Comparison of ENCODE assay signal across 19 cellular contexts in genomic region chrY:19622392-19622791, GRCh38.
DNase-seq lines count a peak whose midpoint lies in the region; ATAC-seq, FAIRE-seq and TF ChIP-seq lines count a peak whose summit lies in the region.
"Had no signal": no experiment of that assay in that cellular context is flagged by ENCODE, and none has a peak within 500 bp of the region (broad histone marks: within the 10 kb centered on the region; RNA-seq: fewer than 3 reads in every experiment).

No MANE protein-coding gene starts in this region.

- H3K36me3 ChIP-seq in HepG2 (replicated peaks in 1 of 2; ENCODE audit: control insufficient read depth in 1 of 2, insufficient read depth in 2 of 2, low read length in 2 of 2) = no peaks in the 10 kb centered on the region
- H3K36me3 ChIP-seq in right lobe of liver = no peaks in the 10 kb centered on the region
- H3K36me3 ChIP-seq in bronchial epithelial cell (ENCODE audit: control insufficient read depth, insufficient read depth, low read length) = no peaks in the 10 kb centered on the region
- no peaks in the 10 kb centered on the region for H3K36me3 ChIP-seq in naive thymus-derived CD4-positive, alpha-beta T cell (ENCODE audit: control insufficient read depth in 2 of 3, insufficient read depth in 3 of 3, low read length in 3 of 3)

- no peak overlapping the region for H3K27ac Mint-ChIP-seq in naive thymus-derived CD4-positive, alpha-beta T cell
- H3K27ac Mint-ChIP-seq: CD4-positive, alpha-beta memory T cell had no signal

- peak; percentile 53 for DNase-seq in HepG2 (ENCODE audit: low spot score)
- DNase-seq in right lobe of liver = no peak
- DNase-seq in bronchial epithelial cell (ENCODE audit: low read depth) = peak; percentile 8
- DNase-seq in renal cortical epithelial cell (ENCODE audit: low read depth) = peak; percentile 69
- no peak for DNase-seq in naive thymus-derived CD4-positive, alpha-beta T cell
- DNase-seq: 8988T; C1 segment of cervical spinal cord; Calu3; CD4-positive, alpha-beta memory T cell; COR-L47; DMS53; GF-D8; H7; HCEC 1CT had no signal

- POLR2A ChIA-PET in HepG2 (lab: Yijun Ruan, JAX) = interaction anchor here (1.0 kb wide), 1 partner anchor 54 kb away, joined by 3 read pairs; no protein-coding TSS in a partner anchor
- POLR2A ChIA-PET in naive thymus-derived CD4-positive, alpha-beta T cell (lab: Charles Lee) = no interaction called here

- ATAC-seq in HepG2 = peak; percentile 92
- no peak for ATAC-seq in right lobe of liver
- ATAC-seq in GM21528 (IDR thresholded peaks at IDR 0.05; ENCODE audit: low FRiP score, unreplicated experiment) = no peak
- ATAC-seq in naive thymus-derived CD4-positive, alpha-beta T cell = no peak

- intact Hi-C loops in HepG2 (cut with micrococcal nuclease; ENCODE audit: unreplicated experiment) = loop anchor here (2.0 kb wide), 1 partner anchor 58 kb away; no protein-coding TSS in a partner anchor
- intact Hi-C loops in right lobe of liver (cut with DNase I) = no loop called here
- intact Hi-C loops in naive thymus-derived CD4-positive, alpha-beta T cell (cut with micrococcal nuclease) = no loop called here

- no peak for TF ChIP-seq CTCF in HepG2 (CRISPR knock-in tag; IDR thresholded peaks at IDR 0.05)
- TF ChIP-seq CTCF in right lobe of liver (IDR thresholded peaks at IDR 0.05) = no peak
- no peak for TF ChIP-seq CTCF in bronchial epithelial cell (IDR thresholded peaks at IDR 0.05; ENCODE audit: insufficient read depth, low read length, severe bottlenecking)

- H3K9me3 ChIP-seq in HepG2 (ENCODE audit: low read length) (no peaks in the 10 kb centered on the region), right lobe of liver (no peaks in the 10 kb centered on the region)
- no peaks in the 10 kb centered on the region for H3K9me3 ChIP-seq in naive thymus-derived CD4-positive, alpha-beta T cell (ENCODE audit: control insufficient read depth in 2 of 3, low read length in 3 of 3)

- 0% methylated on average over 1 of the region's 3 CpGs for WGBS in HepG2 (ENCODE audit: low lambda C conversion rate)
- WGBS in right lobe of liver (ENCODE audit: insufficient coverage, low coverage, low lambda C conversion rate, missing lambda C conversion rate) = no CpG with 5 or more reads among the region's 3 CpGs

- H4K20me1 ChIP-seq in HepG2 (ENCODE audit: insufficient read depth, low read length) = no peaks in the 10 kb centered on the region

- no peaks in the 10 kb centered on the region for H3K36me3 Mint-ChIP-seq in naive thymus-derived CD4-positive, alpha-beta T cell
- H3K36me3 Mint-ChIP-seq: CD4-positive, alpha-beta memory T cell had no signal

- H3K27me3 ChIP-seq in HepG2 (ENCODE audit: control insufficient read depth in 1 of 2, insufficient read depth in 2 of 2, low read length in 2 of 2) = no peaks in the 10 kb centered on the region
- no peaks in the 10 kb centered on the region for H3K27me3 ChIP-seq in right lobe of liver
- H3K27me3 ChIP-seq in bronchial epithelial cell (ENCODE audit: control insufficient read depth, insufficient read depth, low read length) = no peaks in the 10 kb centered on the region
- no peaks in the 10 kb centered on the region for H3K27me3 ChIP-seq in naive thymus-derived CD4-positive, alpha-beta T cell (ENCODE audit: control insufficient read depth in 2 of 2, insufficient read depth in 2 of 2, low read length in 2 of 2)

- peak overlapping the region; percentile 57 for H3K27ac ChIP-seq in HepG2 (ENCODE audit: extremely low read length, insufficient read depth, low read length)
- no peak overlapping the region for H3K27ac ChIP-seq in right lobe of liver
- no peak overlapping the region for H3K27ac ChIP-seq in naive thymus-derived CD4-positive, alpha-beta T cell (ENCODE audit: low read depth, low read length)
- H3K27ac ChIP-seq: GM23248 had no signal

- no peak overlapping the region for H2AFZ ChIP-seq in HepG2 (ENCODE audit: low read length)
- H2AFZ ChIP-seq: GM23248 had no signal

- H3K4me1 ChIP-seq in HepG2 (ENCODE audit: insufficient read depth, low read length) = peaks cover 25% of the 10 kb centered on the region
- H3K4me1 ChIP-seq in right lobe of liver = no peaks in the 10 kb centered on the region
- no peaks in the 10 kb centered on the region for H3K4me1 ChIP-seq in naive thymus-derived CD4-positive, alpha-beta T cell (ENCODE audit: control insufficient read depth in 2 of 2, insufficient read depth in 2 of 2, low read length in 2 of 2)

- peaks cover 0 to 9% (median 0%) of the 10 kb centered on the region in 5 donors for H3K27me3 Mint-ChIP-seq in naive thymus-derived CD4-positive, alpha-beta T cell
- H3K27me3 Mint-ChIP-seq: CD4-positive, alpha-beta memory T cell had no signal

- CTCF ChIA-PET in HepG2 (lab: Yijun Ruan, JAX; ENCODE audit: low intra/inter-chr PET ratio, low total read pairs) = no interaction called here
- CTCF ChIA-PET in naive thymus-derived CD4-positive, alpha-beta T cell (lab: Charles Lee) = interaction anchor here (0.6 kb wide), 1 partner anchor 878 kb away, joined by 3 read pairs; no protein-coding TSS in a partner anchor

- H3K4me1 Mint-ChIP-seq in naive thymus-derived CD4-positive, alpha-beta T cell = no peaks in the 10 kb centered on the region
- H3K4me1 Mint-ChIP-seq: CD4-positive, alpha-beta memory T cell had no signal

- TF ChIP-seq POLR2A in HepG2 (IDR thresholded peaks at IDR 0.05; ENCODE audit: insufficient read depth in 1 of 2, low read depth in 2 of 2, low read length in 2 of 2) = no peak
- TF ChIP-seq POLR2A in right lobe of liver (IDR thresholded peaks at IDR 0.05) = no peak

- no peaks in the 10 kb centered on the region for H3K79me2 ChIP-seq in HepG2 (ENCODE audit: insufficient read depth, low read length)

- H3K9ac ChIP-seq in HepG2 (ENCODE audit: insufficient read depth, low read depth, low read length) = no peak overlapping the region
- H3K9ac ChIP-seq: GM23248 had no signal

- TF ChIP-seq RAD21 in HepG2 (CRISPR knock-in tag; IDR thresholded peaks at IDR 0.05) = no peak

- peak overlapping the region; percentile 47 for H3K4me2 ChIP-seq in HepG2 (ENCODE audit: low read depth, low read length)

- FAIRE-seq in HepG2 (lab: Jason Lieb, UNC) = no peak
- no peak for FAIRE-seq in bronchial epithelial cell (lab: Jason Lieb, UNC)
- FAIRE-seq: GM12891, GM18507, H1 had no signal

- no peak for TF ChIP-seq EP300 in HepG2 (IDR thresholded peaks at IDR 0.05; ENCODE audit: low read depth in 2 of 2, low read length in 2 of 2)
- no peak for TF ChIP-seq EP300 in HepG2 (CRISPR knock-in tag; IDR thresholded peaks at IDR 0.05; ENCODE audit: borderline replicate concordance)

- in situ Hi-C loops in HepG2 (cut with HindIII; ENCODE audit: extremely low pct_ligation_motif_present, low pct_unique_long_range_greater_than_20kb) = no loop called here

- peaks cover 0 to 6% (median 0%) of the 10 kb centered on the region in 11 donors for H3K9me3 Mint-ChIP-seq in naive thymus-derived CD4-positive, alpha-beta T cell
- H3K9me3 Mint-ChIP-seq: CD4-positive, alpha-beta memory T cell had no signal

- no peak overlapping the region for H3K4me3 ChIP-seq in HepG2 (replicated peaks in 1 of 3; ENCODE audit: insufficient read depth in 1 of 3, low read depth in 2 of 3, low read length in 3 of 3)
- no peak overlapping the region for H3K4me3 ChIP-seq in right lobe of liver
- no peak overlapping the region for H3K4me3 ChIP-seq in bronchial epithelial cell (ENCODE audit: low read depth, low read length)
- no peak overlapping the region for H3K4me3 ChIP-seq in naive thymus-derived CD4-positive, alpha-beta T cell (ENCODE audit: low read length)
- H3K4me3 ChIP-seq: GM23248 had no signal

- H3K4me3 Mint-ChIP-seq in naive thymus-derived CD4-positive, alpha-beta T cell = no peak overlapping the region
- H3K4me3 Mint-ChIP-seq: CD4-positive, alpha-beta memory T cell had no signal

- no TSS peak for BruUV-seq in HepG2 (replicated peaks; lab: Mats Ljungman, UMichigan)

TF ChIP-seq in HepG2, 621 proteins besides CTCF, POLR2A, EP300 and RAD21:
- TF ChIP-seq ZNF644 (CRISPR knock-in tag; IDR thresholded peaks at IDR 0.05; ENCODE audit: low read depth) (peak; percentile 64; the same call in 1 of the 2 replicates), SAP130 (CRISPR knock-in tag; IDR thresholded peaks at IDR 0.05; ENCODE audit: low read depth) (0 out of 2 replicates have a peak, but pooled peaks have one; percentile 8), FOXA1 (IDR thresholded peaks at IDR 0.05) (no peak), FOXA1 (CRISPR knock-in tag; IDR thresholded peaks at IDR 0.05) (peak; percentile 80), FOXA3 (CRISPR knock-in tag; IDR thresholded peaks at IDR 0.05) (peak; percentile 54), ZSCAN20 (CRISPR knock-in tag; IDR thresholded peaks at IDR 0.05; ENCODE audit: borderline replicate concordance) (no peak), ELF1 (CRISPR knock-in tag; IDR thresholded peaks at IDR 0.05) (no peak)

Comparison
In these comparisons a context has a peak if more than half of its experiments do, and no peak if none do; other contexts are left out.
1. DNase-seq: peak in HepG2 (single experiment), bronchial epithelial cell (single experiment) and renal cortical epithelial cell (single experiment); none in right lobe of liver (0 of 3) and naive thymus-derived CD4-positive, alpha-beta T cell (0 of 9).